19 cellular contexts compared by ENCODE assay signal in genomic region chr4:25450491-25450901, GRCh38.
DNase-seq lines count a peak whose midpoint lies in the region; ATAC-seq, FAIRE-seq and TF ChIP-seq lines count a peak whose summit lies in the region.
"Had no signal": no experiment of that assay in that cellular context is flagged by ENCODE, and none has a peak within 500 bp of the region (broad histone marks: within the 10 kb centered on the region; RNA-seq: fewer than 3 reads in every experiment).

No MANE protein-coding gene starts in this region.

- H4K20me1 ChIP-seq in GM23338 (replicated peaks; ENCODE audit: insufficient read depth), result no peaks in the 10 kb centered on the region
- no peaks in the 10 kb centered on the region for H4K20me1 ChIP-seq in K562 (replicated peaks; ENCODE audit: control insufficient read depth, insufficient read depth, low read length)
- no peaks in the 10 kb centered on the region for H4K20me1 ChIP-seq in neural progenitor cell (ENCODE audit: low read depth)

- H3F3A ChIP-seq in GM23338 (replicated peaks; ENCODE audit: low read depth) (no peaks in the 10 kb centered on the region), neural progenitor cell (ENCODE audit: low read depth) (no peaks in the 10 kb centered on the region)

- FAIRE-seq in K562 (lab: Jason Lieb, UNC), result no peak

- H3K4me1 ChIP-seq in GM23338 (ENCODE audit: insufficient read depth) (no peaks in the 10 kb centered on the region), K562 (replicated peaks in 1 of 2; ENCODE audit: control insufficient read depth in 2 of 2, insufficient read depth in 2 of 2, low read length in 2 of 2) (no peaks in the 10 kb centered on the region), foreskin keratinocyte (peaks cover 22% of the 10 kb centered on the region), neural progenitor cell (peaks cover 6% of the 10 kb centered on the region)

- TF ChIP-seq CTCF in GM23338 (conservative IDR thresholded peaks at IDR 0.05; ENCODE audit: low read depth in 2 of 2) (no peak), K562 (IDR thresholded peaks at IDR 0.05 in 2 of 3, conservative IDR thresholded peaks at IDR 0.05 in 1 of 3; ENCODE audit: insufficient read depth in 2 of 3, low read depth in 1 of 3, low read length in 3 of 3) (no peak), foreskin keratinocyte (conservative IDR thresholded peaks at IDR 0.05) (no peak), neural progenitor cell (IDR thresholded peaks at IDR 0.05) (no peak), foreskin fibroblast (IDR thresholded peaks at IDR 0.05; ENCODE audit: low read depth, low read length) (no peak)

- in situ Hi-C loops in K562 (cut with MboI), result no loop called here

- H3K9me1 ChIP-seq in K562 (ENCODE audit: control insufficient read depth, insufficient read depth, low read length), result no peaks in the 10 kb centered on the region

- intact Hi-C loops in K562 (cut with micrococcal nuclease), result no loop called here

- peak; percentile 23; the same call in 1 of the 3 replicates for ATAC-seq in GM23338
- ATAC-seq in K562, result no peak
- ATAC-seq in foreskin keratinocyte, result no peak
- no peak for ATAC-seq in HG03135 (IDR thresholded peaks at IDR 0.05; ENCODE audit: unreplicated experiment)
- ATAC-seq: Panc1 had no signal

- no peaks in the 10 kb centered on the region for H3K9me3 Mint-ChIP-seq in GM23338
- no peaks in the 10 kb centered on the region for H3K9me3 Mint-ChIP-seq in neural progenitor cell
- H3K9me3 Mint-ChIP-seq: HFFc6 had no signal

- H3K27ac Mint-ChIP-seq in GM23338 (no peak overlapping the region), neural progenitor cell (no peak overlapping the region)
- H3K27ac Mint-ChIP-seq: HFFc6 had no signal

- peaks cover 14% of the 10 kb centered on the region for H3K27me3 Mint-ChIP-seq in GM23338 (ENCODE audit: insufficient read depth, low read depth, poor library complexity)
- H3K27me3 Mint-ChIP-seq in neural progenitor cell (ENCODE audit: insufficient read depth, low read depth), result peaks cover 4% of the 10 kb centered on the region

- H3K36me3 Mint-ChIP-seq in GM23338 (ENCODE audit: low read depth) (no peaks in the 10 kb centered on the region), neural progenitor cell (no peaks in the 10 kb centered on the region)

- TF ChIP-seq EP300 in K562 (IDR thresholded peaks at IDR 0.05; ENCODE audit: low read length), result no peak

- CTCF ChIA-PET in K562 (lab: Yijun Ruan, JAX; ENCODE audit: low intra/inter-chr PET ratio), result no interaction called here

- no TSS peak for BruUV-seq in K562 (replicated peaks; lab: Mats Ljungman, UMichigan)

- H2AFZ ChIP-seq in GM23338 (peak overlapping the region; percentile 59; the same call in 1 of the 2 replicates), K562 (ENCODE audit: low read depth, low read length) (no peak overlapping the region), neural progenitor cell (replicated peaks) (peak overlapping the region; percentile 76)

- H3K4me2 ChIP-seq in GM23338, result no peak overlapping the region
- H3K4me2 ChIP-seq in K562 (ENCODE audit: insufficient read depth, low read length), result no peak overlapping the region
- H3K4me2 ChIP-seq in neural progenitor cell, result no peak overlapping the region

- H3K27me3 ChIP-seq in GM23338 (ENCODE audit: insufficient read depth) (no peaks in the 10 kb centered on the region), K562 (ENCODE audit: control insufficient read depth in 2 of 2, insufficient read depth in 2 of 2, low read length in 2 of 2) (peaks cover 9 to 19% of the 10 kb centered on the region in 2 experiments), foreskin keratinocyte (no peaks in the 10 kb centered on the region), neural progenitor cell (no peaks in the 10 kb centered on the region)

- H3K36me3 ChIP-seq in GM23338 (ENCODE audit: insufficient read depth) (no peaks in the 10 kb centered on the region), K562 (ENCODE audit: control insufficient read depth, insufficient read depth, low read length) (no peaks in the 10 kb centered on the region), neural progenitor cell (no peaks in the 10 kb centered on the region)

- no peak for TF ChIP-seq POLR2A in K562 (conservative IDR thresholded peaks at IDR 0.05)

- peaks cover 22% of the 10 kb centered on the region for H3K4me1 Mint-ChIP-seq in GM23338
- H3K4me1 Mint-ChIP-seq in neural progenitor cell, result no peaks in the 10 kb centered on the region

- H3K9ac ChIP-seq in K562 (ENCODE audit: insufficient read depth in 1 of 2, low read depth in 2 of 2, low read length in 2 of 2), result no peak overlapping the region
- no peak overlapping the region for H3K9ac ChIP-seq in neural progenitor cell

- no peaks in the 10 kb centered on the region for H3K9me2 ChIP-seq in GM23338 (ENCODE audit: insufficient read depth)

- H3K27ac ChIP-seq in GM23338 (ENCODE audit: low read depth) (no peak overlapping the region), K562 (ENCODE audit: extremely low read depth, low read depth, low read length) (no peak overlapping the region), foreskin keratinocyte (peak overlapping the region; percentile 49), neural progenitor cell (no peak overlapping the region)

- H3K4me3 ChIP-seq in GM23338, result no peak overlapping the region
- H3K4me3 ChIP-seq in K562, result no peak overlapping the region
- no peak overlapping the region for H3K4me3 ChIP-seq in neural progenitor cell
- H3K4me3 ChIP-seq in foreskin fibroblast (ENCODE audit: low read depth in 1 of 2, low read length in 2 of 2), result no peak overlapping the region

- WGBS in K562 (ENCODE audit: insufficient coverage, low coverage, missing lambda C conversion rate), result 2% methylated on average over 4 of the region's 4 CpGs

- POLR2A ChIA-PET in K562 (lab: Yijun Ruan, JAX), result no interaction called here

- H3K9me3 ChIP-seq in K562 (replicated peaks; ENCODE audit: control insufficient read depth, insufficient read depth, low read depth, low read length) (no peaks in the 10 kb centered on the region), neural progenitor cell (ENCODE audit: low read depth) (no peaks in the 10 kb centered on the region)

- DNase-seq in GM23338 (ENCODE audit: low spot score) (no peak), K562 (ENCODE audit: extremely low read depth in 1 of 4, low spot score in 3 of 4) (no peak), foreskin keratinocyte (no peak), neural progenitor cell (ENCODE audit: low spot score) (no peak), foreskin fibroblast (no peak), NCI-H2029 (lab: John Stamatoyannopoulos, UW) (no peak)
- no peak for DNase-seq in central memory CD4-positive, alpha-beta T cell
- DNase-seq: COR-L47, DMS153, GOT3, HFFc6, Karpas-422, NCI-H1105, NCI-H1694, NCI-H2107, NCI-H226, NCI-H526 had no signal

- no peak for TF ChIP-seq RAD21 in K562 (CRISPR knock-in tag; conservative IDR thresholded peaks at IDR 0.05 in 1 of 2, IDR thresholded peaks at IDR 0.05 in 1 of 2)

- H3K79me2 ChIP-seq in GM23338 (replicated peaks; ENCODE audit: insufficient read depth) (no peaks in the 10 kb centered on the region), K562 (ENCODE audit: control insufficient read depth, insufficient read depth, low read length) (no peaks in the 10 kb centered on the region), neural progenitor cell (ENCODE audit: low read depth) (no peaks in the 10 kb centered on the region)

- H3K4me3 Mint-ChIP-seq in GM23338, result no peak overlapping the region
- no peak overlapping the region for H3K4me3 Mint-ChIP-seq in neural progenitor cell
- H3K4me3 Mint-ChIP-seq: HFFc6 had no signal

TF ChIP-seq in GM23338, 12 proteins besides CTCF, POLR2A, EP300 and RAD21 (continues in another document):
- TF ChIP-seq CREB1 (CRISPR knock-in tag; IDR thresholded peaks at IDR 0.05; ENCODE audit: low read depth) (no peak), EZH2phosphoT487 (IDR thresholded peaks at IDR 0.05; ENCODE audit: unreplicated experiment) (no peak), ETS1 (IDR thresholded peaks at IDR 0.05) (no peak), ZNF114 (CRISPR knock-in tag; IDR thresholded peaks at IDR 0.05) (no peak), POLR2AphosphoS5 (IDR thresholded peaks at IDR 0.05; ENCODE audit: low read depth) (no peak), EZH2 (IDR thresholded peaks at IDR 0.05; ENCODE audit: low read depth, unreplicated experiment) (no peak), ZNF331 (CRISPR knock-in tag; IDR thresholded peaks at IDR 0.05; ENCODE audit: low read depth) (no peak), JUNB (IDR thresholded peaks at IDR 0.05; ENCODE audit: unreplicated experiment) (no peak)

TF ChIP-seq in K562, 482 proteins besides CTCF, POLR2A, EP300 and RAD21:
- TF ChIP-seq SAP30 (IDR thresholded peaks at IDR 0.05; ENCODE audit: borderline replicate concordance, insufficient read depth, low read depth, low read length, poor library complexity, severe bottlenecking) (no peak), BRD9 (IDR thresholded peaks at IDR 0.05; ENCODE audit: low read depth, partially characterized antibody) (peak; percentile 63)
